8 cellular contexts compared by ENCODE assay signal in the genomic region with DNA sequence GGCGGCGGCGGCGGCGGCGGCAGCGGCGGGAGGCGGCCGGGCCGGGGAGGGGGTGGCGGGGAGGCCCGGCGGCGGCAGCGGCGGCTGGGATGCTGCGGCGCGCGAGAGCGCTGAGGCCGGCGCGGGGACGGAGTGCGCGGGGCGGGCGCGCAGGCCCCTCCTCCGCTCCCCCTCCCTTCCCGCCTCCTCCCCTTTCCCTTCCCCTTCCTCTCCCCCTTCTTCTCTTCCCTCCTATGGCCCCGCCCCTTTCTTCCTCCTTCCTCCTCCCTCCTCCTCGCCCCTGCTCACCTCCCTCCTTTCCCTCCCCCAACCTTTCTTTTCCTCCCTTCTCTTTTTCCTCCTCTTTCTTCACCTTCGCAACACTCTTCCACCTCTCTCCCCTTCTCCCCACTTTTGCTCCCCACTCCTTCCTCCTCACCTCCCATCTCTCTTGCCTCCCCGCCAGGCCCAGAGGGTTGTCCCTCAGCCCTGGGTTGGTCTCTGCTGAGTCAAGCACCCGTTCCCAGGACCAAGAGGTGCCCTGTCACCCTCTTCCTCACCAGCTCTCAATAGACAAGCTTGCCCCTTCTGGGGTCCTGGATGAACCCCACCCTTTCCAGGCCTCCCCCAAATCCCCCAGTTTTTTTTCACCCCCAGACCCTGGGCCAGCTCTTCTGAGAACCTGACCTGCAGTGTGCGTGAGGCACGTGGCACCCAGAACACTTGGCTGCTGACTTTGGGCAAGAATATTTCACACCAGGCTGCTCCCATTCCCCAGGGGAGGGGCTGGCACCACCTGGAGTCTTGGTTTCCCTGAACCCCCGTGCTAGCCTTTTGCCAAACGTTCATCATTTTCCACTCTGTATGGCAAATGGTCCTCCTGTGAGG. TPM values are rescaled to one million over a fixed set of nuclear protein-coding genes. Genes with fewer than 3 reads are reported as not detected.
DNase-seq lines count a peak whose midpoint lies in the region; ATAC-seq and TF ChIP-seq lines count a peak whose summit lies in the region.

A gene with protein sequence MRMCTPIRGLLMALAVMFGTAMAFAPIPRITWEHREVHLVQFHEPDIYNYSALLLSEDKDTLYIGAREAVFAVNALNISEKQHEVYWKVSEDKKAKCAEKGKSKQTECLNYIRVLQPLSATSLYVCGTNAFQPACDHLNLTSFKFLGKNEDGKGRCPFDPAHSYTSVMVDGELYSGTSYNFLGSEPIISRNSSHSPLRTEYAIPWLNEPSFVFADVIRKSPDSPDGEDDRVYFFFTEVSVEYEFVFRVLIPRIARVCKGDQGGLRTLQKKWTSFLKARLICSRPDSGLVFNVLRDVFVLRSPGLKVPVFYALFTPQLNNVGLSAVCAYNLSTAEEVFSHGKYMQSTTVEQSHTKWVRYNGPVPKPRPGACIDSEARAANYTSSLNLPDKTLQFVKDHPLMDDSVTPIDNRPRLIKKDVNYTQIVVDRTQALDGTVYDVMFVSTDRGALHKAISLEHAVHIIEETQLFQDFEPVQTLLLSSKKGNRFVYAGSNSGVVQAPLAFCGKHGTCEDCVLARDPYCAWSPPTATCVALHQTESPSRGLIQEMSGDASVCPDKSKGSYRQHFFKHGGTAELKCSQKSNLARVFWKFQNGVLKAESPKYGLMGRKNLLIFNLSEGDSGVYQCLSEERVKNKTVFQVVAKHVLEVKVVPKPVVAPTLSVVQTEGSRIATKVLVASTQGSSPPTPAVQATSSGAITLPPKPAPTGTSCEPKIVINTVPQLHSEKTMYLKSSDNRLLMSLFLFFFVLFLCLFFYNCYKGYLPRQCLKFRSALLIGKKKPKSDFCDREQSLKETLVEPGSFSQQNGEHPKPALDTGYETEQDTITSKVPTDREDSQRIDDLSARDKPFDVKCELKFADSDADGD (minus strand): TSS at position 136 of the 867 bp plus-strand sequence. CDS start 92,657 bp downstream, outside the sequence.

- DNase-seq in SIG-M5 treated with dmso at 0.1 percent for 504 hours (lab: John Stamatoyannopoulos, UW; ENCODE audit: unreplicated experiment) = peak; percentile 85
- DNase-seq in SIG-M5 (lab: John Stamatoyannopoulos, UW) = no peak
- DNase-seq in NCI-H82 (lab: John Stamatoyannopoulos, UW) = peak; percentile 93
- peak; percentile 56 for DNase-seq in activated T-cell treated with anti-CD3 and anti-CD28 coated beads, Interleukin-2, amount 50 U/mL, for 1 hour
- peak; percentile 27 for DNase-seq in fibroblast of the conjunctiva (ENCODE audit: low read depth)
- DNase-seq in natural killer cell treated with Interleukin-12 subunit alpha and Interleukin-12 subunit beta and Interleukin-15 and Interleukin-18, amount 100 ng/mL, for 72 hours (ENCODE audit: low spot score) = peak; percentile 73
- DNase-seq in tibial nerve (ENCODE audit: low spot score in 2 of 2) = peak; percentile 52 to 79

- peak; percentile 48 for ATAC-seq in HG03139 (IDR thresholded peaks at IDR 0.05; ENCODE audit: unreplicated experiment)
- ATAC-seq in natural killer cell treated with Interleukin-12 subunit alpha and Interleukin-12 subunit beta and Interleukin-15 and Interleukin-18, amount 100 ng/mL, for 72 hours = peak; percentile 48 to 76

- peaks cover 5% of the 10 kb centered on the region for H3K36me3 Mint-ChIP-seq in natural killer cell treated with Interleukin-12 subunit alpha and Interleukin-12 subunit beta and Interleukin-15 and Interleukin-18, amount 100 ng/mL, for 72 hours

- no peaks in the 10 kb centered on the region for H3K9me3 Mint-ChIP-seq in natural killer cell treated with Interleukin-12 subunit alpha and Interleukin-12 subunit beta and Interleukin-15 and Interleukin-18, amount 100 ng/mL, for 72 hours

- peaks cover 0 to 47% (median 23%) of the 10 kb centered on the region in 4 donors for H3K4me1 ChIP-seq in tibial nerve

- TF ChIP-seq EP300 in tibial nerve (IDR thresholded peaks at IDR 0.05) = no peak

- peak within 1 kb of the TSS; percentile 96 to 98 for H3K27ac Mint-ChIP-seq in natural killer cell treated with Interleukin-12 subunit alpha and Interleukin-12 subunit beta and Interleukin-15 and Interleukin-18, amount 100 ng/mL, for 72 hours

- peak within 1 kb of the TSS; percentile 96 for H3K4me3 Mint-ChIP-seq in natural killer cell treated with Interleukin-12 subunit alpha and Interleukin-12 subunit beta and Interleukin-15 and Interleukin-18, amount 100 ng/mL, for 72 hours

- H3K27me3 Mint-ChIP-seq in natural killer cell treated with Interleukin-12 subunit alpha and Interleukin-12 subunit beta and Interleukin-15 and Interleukin-18, amount 100 ng/mL, for 72 hours = no peaks in the 10 kb centered on the region

- no peaks in the 10 kb centered on the region for H3K36me3 ChIP-seq in tibial nerve

- peak in 1 of 2 donors; percentile 12 for TF ChIP-seq POLR2A in tibial nerve (IDR thresholded peaks at IDR 0.05)

- no peaks in the 10 kb centered on the region for H3K27me3 ChIP-seq in tibial nerve

- H3K27ac ChIP-seq in tibial nerve = peak within 1 kb of the TSS; percentile 50 to 91 (median 86)

- TF ChIP-seq CTCF in tibial nerve (IDR thresholded peaks at IDR 0.05) = no peak

- 9 to 22% methylated on average over 18 to 42 of the region's 42 CpGs for WGBS in tibial nerve, 2 donors

- peak within 1 kb of the TSS; percentile 55 to 95 (median 82) for H3K4me3 ChIP-seq in tibial nerve

- no peaks in the 10 kb centered on the region for H3K9me3 ChIP-seq in tibial nerve

- peaks cover 79 to 80% of the 10 kb centered on the region in 2 donors for H3K4me1 Mint-ChIP-seq in natural killer cell treated with Interleukin-12 subunit alpha and Interleukin-12 subunit beta and Interleukin-15 and Interleukin-18, amount 100 ng/mL, for 72 hours (ENCODE audit: low read depth in 2 of 2)

RNA-seq across cellular contexts. Expression of the gene that starts here (rescaled TPM):
- total RNA-seq in natural killer cell treated with Interleukin-12 subunit alpha and Interleukin-12 subunit beta and Interleukin-15 and Interleukin-18, amount 100 ng/mL, for 72 hours = 100 to 1,000 TPM; 169 to 237 TPM
- 10 to 100 TPM; 13.4 to 27.3 (median 24.8) TPM for total RNA-seq in tibial nerve

Comparison
In these comparisons a context has a peak if more than half of its experiments do, and no peak if none do; other contexts are left out.
1. RNA of the gene that starts here (total RNA-seq): 169 to 237 TPM in natural killer cell treated with Interleukin-12 subunit alpha and Interleukin-12 subunit beta and Interleukin-15 and Interleukin-18, amount 100 ng/mL, for 72 hours; 13.4 to 27.3 TPM in tibial nerve; every median in the first group is over 4 times any median in the second.